7 cellular contexts compared by ENCODE assay signal in genomic region chr1:26530540-26530897, GRCh38. TPM values are rescaled to one million over a fixed set of nuclear protein-coding genes. Genes with fewer than 3 reads are reported as not detected.
DNase-seq lines count a peak whose midpoint lies in the region; ATAC-seq and TF ChIP-seq lines count a peak whose summit lies in the region.

No MANE protein-coding gene starts in this region.

- H4K20me1 ChIP-seq in GM23338 (replicated peaks; ENCODE audit: insufficient read depth) (peaks cover 5% of the 10 kb centered on the region), SU-DHL-6 (ENCODE audit: low read depth, low read length) (no peaks in the 10 kb centered on the region)

- H3K27ac Mint-ChIP-seq in GM23338 = no peak overlapping the region
- H3K27ac Mint-ChIP-seq in stimulated activated memory B cell treated with anti-CD40 and anti-IgM and Interleukin-4, amounts not matched to agents 10 μg/mL and 1 μg/mL and 100 μg/mL, for 72 hours = peak overlapping the region; percentile 76

- H3K4me1 ChIP-seq in GM23338 (ENCODE audit: insufficient read depth) (peaks cover 20% of the 10 kb centered on the region), right cardiac atrium (ENCODE audit: control insufficient read depth, insufficient read depth, low read length) (no peaks in the 10 kb centered on the region)

- ATAC-seq in GM23338 (peak; percentile 1; the same call in 2 of the 3 replicates), right cardiac atrium (peak; percentile 4 to 9), HG02970 (IDR thresholded peaks at IDR 0.05; ENCODE audit: low FRiP score, unreplicated experiment) (no peak)
- ATAC-seq in stimulated activated memory B cell treated with anti-CD40 and anti-IgM and Interleukin-4, amounts not matched to agents 10 μg/mL and 1 μg/mL and 100 μg/mL, for 72 hours = no peak

- DNase-seq in GM23338 (ENCODE audit: low spot score) (no peak), right cardiac atrium (no peak), NCI-H1436 (lab: John Stamatoyannopoulos, UW) (no peak), occipital lobe (lab: John Stamatoyannopoulos, UW) (no peak)

- no peaks in the 10 kb centered on the region for H3K36me3 Mint-ChIP-seq in GM23338 (ENCODE audit: low read depth)
- H3K36me3 Mint-ChIP-seq in stimulated activated memory B cell treated with anti-CD40 and anti-IgM and Interleukin-4, amounts not matched to agents 10 μg/mL and 1 μg/mL and 100 μg/mL, for 72 hours = no peaks in the 10 kb centered on the region

- peak overlapping the region; percentile 99 for H3K4me2 ChIP-seq in GM23338
- peak overlapping the region; percentile 76 for H3K4me2 ChIP-seq in SU-DHL-6 (ENCODE audit: low read depth, low read length, poor library complexity, severe bottlenecking)

- H3K4me1 Mint-ChIP-seq in GM23338 = peaks cover 18% of the 10 kb centered on the region; the same call in 2 of the 3 replicates
- H3K4me1 Mint-ChIP-seq in stimulated activated memory B cell treated with anti-CD40 and anti-IgM and Interleukin-4, amounts not matched to agents 10 μg/mL and 1 μg/mL and 100 μg/mL, for 72 hours = peaks cover 46% of the 10 kb centered on the region

- H3F3A ChIP-seq in GM23338 (replicated peaks; ENCODE audit: low read depth) (peaks cover 14% of the 10 kb centered on the region; the same call in 1 of the 2 replicates), SU-DHL-6 (ENCODE audit: insufficient read depth) (no peaks in the 10 kb centered on the region)

- peak overlapping the region; percentile 89 for H3K4me3 Mint-ChIP-seq in GM23338
- peak overlapping the region; percentile 85 for H3K4me3 Mint-ChIP-seq in stimulated activated memory B cell treated with anti-CD40 and anti-IgM and Interleukin-4, amounts not matched to agents 10 μg/mL and 1 μg/mL and 100 μg/mL, for 72 hours

- H3K36me3 ChIP-seq in GM23338 (ENCODE audit: insufficient read depth) (no peaks in the 10 kb centered on the region), SU-DHL-6 (ENCODE audit: low read length) (no peaks in the 10 kb centered on the region)

- peak overlapping the region; percentile 95 for H3K4me3 ChIP-seq in GM23338
- peak overlapping the region; percentile 84 for H3K4me3 ChIP-seq in SU-DHL-6 (ENCODE audit: insufficient read depth, low read length, poor library complexity, severe bottlenecking)
- H3K4me3 ChIP-seq in right cardiac atrium (ENCODE audit: low read length) = no peak overlapping the region

- peaks cover 6% of the 10 kb centered on the region for H3K27me3 Mint-ChIP-seq in GM23338 (ENCODE audit: insufficient read depth, low read depth, poor library complexity)
- H3K27me3 Mint-ChIP-seq in stimulated activated memory B cell treated with anti-CD40 and anti-IgM and Interleukin-4, amounts not matched to agents 10 μg/mL and 1 μg/mL and 100 μg/mL, for 72 hours = no peaks in the 10 kb centered on the region

- H3K27me3 ChIP-seq in GM23338 (ENCODE audit: insufficient read depth) (no peaks in the 10 kb centered on the region), SU-DHL-6 (ENCODE audit: low read length) (no peaks in the 10 kb centered on the region), right cardiac atrium (ENCODE audit: control insufficient read depth, insufficient read depth) (no peaks in the 10 kb centered on the region)

- no peaks in the 10 kb centered on the region for H3K9me3 ChIP-seq in SU-DHL-6 (ENCODE audit: insufficient read depth, low read length)
- H3K9me3 ChIP-seq in right cardiac atrium (ENCODE audit: control insufficient read depth, low read length) = no peaks in the 10 kb centered on the region

- H3K9ac ChIP-seq in SU-DHL-6 (ENCODE audit: low read length) = peak overlapping the region; percentile 78

- TF ChIP-seq CTCF in GM23338 (conservative IDR thresholded peaks at IDR 0.05; ENCODE audit: low read depth in 2 of 2) (no peak), SU-DHL-6 (IDR thresholded peaks at IDR 0.05; ENCODE audit: insufficient read depth, low read length, poor library complexity, severe bottlenecking) (no peak)

- 58% methylated on average over 4 of the region's 4 CpGs for WGBS in right cardiac atrium

- H2AFZ ChIP-seq in GM23338 (no peak overlapping the region), SU-DHL-6 (ENCODE audit: low read depth, low read length, severe bottlenecking) (no peak overlapping the region)

- H3K27ac ChIP-seq in GM23338 (ENCODE audit: low read depth) (peak overlapping the region; percentile 88), SU-DHL-6 (ENCODE audit: low read depth, low read length) (no peak overlapping the region), right cardiac atrium (ENCODE audit: low read length) (no peak overlapping the region)

- intact Hi-C loops in right cardiac atrium (cut with DNase I) = no loop called here

- H3K79me2 ChIP-seq in GM23338 (replicated peaks; ENCODE audit: insufficient read depth) (peaks cover 37% of the 10 kb centered on the region), SU-DHL-6 (ENCODE audit: insufficient read depth, low read length) (no peaks in the 10 kb centered on the region; the same call in 1 of the 2 replicates)

- H3K9me2 ChIP-seq in GM23338 (ENCODE audit: insufficient read depth) (no peaks in the 10 kb centered on the region), SU-DHL-6 (replicated peaks; ENCODE audit: insufficient read depth, low read length) (no peaks in the 10 kb centered on the region)

- no peaks in the 10 kb centered on the region for H3K9me3 Mint-ChIP-seq in GM23338
- no peaks in the 10 kb centered on the region for H3K9me3 Mint-ChIP-seq in stimulated activated memory B cell treated with anti-CD40 and anti-IgM and Interleukin-4, amounts not matched to agents 10 μg/mL and 1 μg/mL and 100 μg/mL, for 72 hours

TF ChIP-seq in GM23338, 12 proteins besides CTCF, POLR2A, EP300 and RAD21:
- TF ChIP-seq CREB1 (CRISPR knock-in tag; IDR thresholded peaks at IDR 0.05; ENCODE audit: low read depth) (no peak), NANOG (IDR thresholded peaks at IDR 0.05; ENCODE audit: borderline replicate concordance) (no peak), EZH2phosphoT487 (IDR thresholded peaks at IDR 0.05; ENCODE audit: unreplicated experiment) (no peak), JUNB (IDR thresholded peaks at IDR 0.05; ENCODE audit: unreplicated experiment) (no peak), ZNF331 (CRISPR knock-in tag; IDR thresholded peaks at IDR 0.05; ENCODE audit: low read depth) (no peak)

RNA-seq across cellular contexts. Expression of gene RPS6KA1, which starts 1.0 kb away (rescaled TPM):
- total RNA-seq in GM23338 (2014; rRNA removed; shearing (Covaris generic)) = 68.6 and 84.2 TPM in 2 replicates
- polyA plus RNA-seq in GM23338 (2016; fragmentation: Nextera tagmentation; extraction: Ambion mirVana) (28.3 and 30.5 TPM in 2 replicates), right cardiac atrium (2.0 TPM)
- total RNA-seq in right cardiac atrium (1 to 10 TPM; 2.7 to 7.0 (median 5.6) TPM), occipital lobe (4.2 TPM)

RNA-seq across cellular contexts. Expression of gene HMGN2, which starts 58.3 kb away (rescaled TPM):
- total RNA-seq in GM23338 (2014; rRNA removed; shearing (Covaris generic)) = 330 and 377 TPM in 2 replicates
- polyA plus RNA-seq in GM23338 (2016; fragmentation: Nextera tagmentation; extraction: Ambion mirVana) (1,101 and 1,122 TPM in 2 replicates), right cardiac atrium (152 TPM)
- total RNA-seq in right cardiac atrium (100 to 1,000 TPM; 125 to 176 (median 136) TPM), occipital lobe (228 TPM)

Comparison
In these comparisons a context has a peak if more than half of its experiments do, and no peak if none do; other contexts are left out.
1. ATAC-seq: peak in GM23338 (single experiment) and right cardiac atrium (2 of 2); none in stimulated activated memory B cell treated with anti-CD40 and anti-IgM and Interleukin-4, amounts not matched to agents 10 μg/mL and 1 μg/mL and 100 μg/mL, for 72 hours (single experiment) and HG02970 (single experiment).